ENCODE assay signal across 10 cellular contexts in the genomic region with DNA sequence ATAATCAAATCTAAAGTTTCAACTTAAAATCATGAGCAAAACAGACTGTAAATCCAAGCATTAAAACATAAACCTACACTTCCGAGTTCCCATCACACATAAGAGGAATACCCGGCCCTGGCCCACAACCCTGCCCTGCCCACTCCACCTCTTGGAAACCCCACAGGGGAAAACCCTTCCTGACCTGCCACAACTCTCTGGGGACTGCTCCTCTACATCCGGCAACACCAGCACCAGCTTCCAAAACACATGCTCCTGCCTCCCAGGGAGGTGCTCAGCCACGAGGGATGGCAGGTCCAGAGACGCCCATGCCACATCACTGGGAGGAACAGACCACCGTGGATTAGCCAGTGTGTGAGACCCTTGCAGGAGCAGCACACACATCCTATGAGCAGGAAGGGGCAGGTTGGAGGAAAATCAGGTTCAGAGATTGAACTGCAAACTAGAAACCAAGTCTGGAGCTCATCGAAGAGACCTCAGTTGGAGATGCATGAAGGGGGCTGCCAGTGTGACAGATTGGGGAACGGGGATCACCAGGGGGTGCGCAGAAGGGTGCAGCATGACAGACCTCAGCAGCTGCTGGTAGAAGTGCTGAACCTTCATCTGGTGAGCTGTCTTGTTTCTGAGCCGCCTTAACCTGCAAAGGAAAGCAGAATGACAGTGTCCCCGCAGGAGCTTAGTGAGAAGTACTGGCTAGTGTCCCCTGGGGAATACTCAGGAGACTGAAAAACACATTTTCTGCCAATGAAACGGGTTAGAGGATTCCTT. TPM values are rescaled to one million over a fixed set of nuclear protein-coding genes. Genes with fewer than 3 reads are reported as not detected.
DNase-seq lines count a peak whose midpoint lies in the region; ATAC-seq and TF ChIP-seq lines count a peak whose summit lies in the region.
"Had no signal": no experiment of that assay in that cellular context is flagged by ENCODE, and none has a peak within 500 bp of the region (broad histone marks: within the 10 kb centered on the region; RNA-seq: fewer than 3 reads in every experiment).

No MANE protein-coding gene starts in this region.

- peak overlapping the region; percentile 11; the same call in 1 of the 2 replicates for H3K4me3 ChIP-seq in BLaER1

- no peaks in the 10 kb centered on the region for H3K9me3 ChIP-seq in BLaER1

- H3K4me2 ChIP-seq in BLaER1, result peak overlapping the region; percentile 80

- H3K4me3 Mint-ChIP-seq in activated naive CD8-positive, alpha-beta T cell treated with anti-CD3 and anti-CD28 coated beads, Interleukin-2, amount 10 ng/mL, durations not matched to agents 7 days and 5 days, result peak overlapping the region; percentile 62

- H3K27me3 ChIP-seq in BLaER1, result no peaks in the 10 kb centered on the region

- no peaks in the 10 kb centered on the region for H3K27me3 Mint-ChIP-seq in activated naive CD8-positive, alpha-beta T cell treated with anti-CD3 and anti-CD28 coated beads, Interleukin-2, amount 10 ng/mL, durations not matched to agents 7 days and 5 days

- H3K36me3 Mint-ChIP-seq in activated naive CD8-positive, alpha-beta T cell treated with anti-CD3 and anti-CD28 coated beads, Interleukin-2, amount 10 ng/mL, durations not matched to agents 7 days and 5 days, result peaks cover 56% of the 10 kb centered on the region

- H3K4me1 Mint-ChIP-seq in activated naive CD8-positive, alpha-beta T cell treated with anti-CD3 and anti-CD28 coated beads, Interleukin-2, amount 10 ng/mL, durations not matched to agents 7 days and 5 days, result peaks cover 35% of the 10 kb centered on the region

- in situ Hi-C loops in GM13977 (cut with MboI; ENCODE audit: low pct_unique_long_range_greater_than_20kb, low sequenced_read_pairs, unreplicated experiment), result no loop called here

- H3K4me1 ChIP-seq in BLaER1, result peaks cover 49% of the 10 kb centered on the region
- H3K4me1 ChIP-seq: parathyroid adenoma had no signal

- peak overlapping the region; percentile 85 for H3K27ac Mint-ChIP-seq in activated naive CD8-positive, alpha-beta T cell treated with anti-CD3 and anti-CD28 coated beads, Interleukin-2, amount 10 ng/mL, durations not matched to agents 7 days and 5 days

- H3K36me3 ChIP-seq in BLaER1, result peaks cover 94% of the 10 kb centered on the region

- H3K27ac ChIP-seq in BLaER1, result peak overlapping the region; percentile 73
- H3K27ac ChIP-seq: parathyroid adenoma had no signal

- peak; percentile 65 for DNase-seq in GM13977 (ENCODE audit: low spot score)
- DNase-seq in activated naive CD8-positive, alpha-beta T cell treated with anti-CD3 and anti-CD28 coated beads, Interleukin-2, amount 10 ng/mL, durations not matched to agents 7 days and 5 days, result no peak
- no peak for DNase-seq in NCI-H2227 (lab: John Stamatoyannopoulos, UW; ENCODE audit: unreplicated experiment)
- DNase-seq in GDM1 (lab: John Stamatoyannopoulos, UW), result no peak
- DNase-seq in NCI-H2081 (lab: John Stamatoyannopoulos, UW), result no peak
- DNase-seq: NCI-H2029 treated with DMSO at 0.1 percent for 48 hours had no signal

- no peaks in the 10 kb centered on the region for H3K9me3 Mint-ChIP-seq in activated naive CD8-positive, alpha-beta T cell treated with anti-CD3 and anti-CD28 coated beads, Interleukin-2, amount 10 ng/mL, durations not matched to agents 7 days and 5 days

- POLR2A ChIA-PET in activated naive CD8-positive, alpha-beta T cell treated with anti-CD3 and anti-CD28 coated beads, Interleukin-2, amount 10 ng/mL, durations not matched to agents 7 days and 5 days (lab: Charles Lee), result interaction anchor here (0.7 to 1.3 kb wide), 3 partner anchors 9 to 169 kb away, joined by 3 to 4 read pairs (median 4); no protein-coding TSS in a partner anchor

- H3K9ac ChIP-seq in BLaER1, result peak overlapping the region; percentile 54
- H3K9ac ChIP-seq: parathyroid adenoma had no signal

- TF ChIP-seq CTCF in GM13977 (IDR thresholded peaks at IDR 0.05; ENCODE audit: extremely low read depth, insufficient read depth, missing control alignments), result no peak

- peaks cover 32% of the 10 kb centered on the region for H4K20me1 ChIP-seq in BLaER1

- peak; percentile 50 for ATAC-seq in HG03108 (IDR thresholded peaks at IDR 0.05; ENCODE audit: unreplicated experiment)
- no peak for ATAC-seq in activated naive CD8-positive, alpha-beta T cell treated with anti-CD3 and anti-CD28 coated beads, Interleukin-2, amount 10 ng/mL, durations not matched to agents 7 days and 5 days (ENCODE audit: low read depth)
- no peak for ATAC-seq in activated CD4-positive, CD25-positive, alpha-beta regulatory T cell treated with anti-CD3 and anti-CD28 coated beads, Interleukin-2, amount 50 U/mL, for 24 hours

RNA-seq across cellular contexts. Expression of gene LSS, which starts 25.8 kb away (rescaled TPM):
- total RNA-seq in activated naive CD8-positive, alpha-beta T cell treated with anti-CD3 and anti-CD28 coated beads, Interleukin-2, amount 10 ng/mL, durations not matched to agents 7 days and 5 days, result 10 to 100 TPM; 57.6 to 66.7 TPM

RNA-seq across cellular contexts. Expression of gene MCM3AP, which starts 31.0 kb away (rescaled TPM):
- total RNA-seq in activated naive CD8-positive, alpha-beta T cell treated with anti-CD3 and anti-CD28 coated beads, Interleukin-2, amount 10 ng/mL, durations not matched to agents 7 days and 5 days, result 100 to 1,000 TPM; 130 to 150 TPM

RNA-seq across cellular contexts. Expression of gene YBEY, which starts 31.8 kb away (rescaled TPM):
- 10 to 100 TPM in 1 of 2 experiments, 1 to 10 TPM in 1; 9.6 to 10.7 TPM for total RNA-seq in activated naive CD8-positive, alpha-beta T cell treated with anti-CD3 and anti-CD28 coated beads, Interleukin-2, amount 10 ng/mL, durations not matched to agents 7 days and 5 days
